ENCODE assay signal across 19 cellular contexts in the genomic region with DNA sequence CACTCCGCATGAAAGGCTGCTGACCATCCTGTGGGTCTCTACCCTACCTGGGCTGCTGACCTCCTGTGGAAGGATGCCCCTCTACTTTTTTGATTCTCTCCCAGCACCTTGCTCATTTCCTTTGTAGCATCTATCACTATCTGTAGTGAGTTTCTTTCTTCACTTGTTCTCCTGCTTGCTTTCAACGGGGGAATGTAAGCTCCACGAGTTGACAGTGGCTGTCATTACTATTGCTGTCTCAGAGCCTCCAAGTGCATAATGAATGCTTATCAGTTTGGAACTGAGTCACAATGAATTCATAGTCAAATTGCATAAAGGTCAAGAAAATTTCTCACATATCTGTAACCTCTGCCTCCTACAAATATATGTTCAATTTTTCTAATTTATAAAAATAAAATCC.
DNase-seq lines count a peak whose midpoint lies in the region; ATAC-seq and TF ChIP-seq lines count a peak whose summit lies in the region.
"Had no signal": no experiment of that assay in that cellular context is flagged by ENCODE, and none has a peak within 500 bp of the region (broad histone marks: within the 10 kb centered on the region; RNA-seq: fewer than 3 reads in every experiment).

No MANE protein-coding gene starts in this region.

- DNase-seq in esophagus muscularis mucosa (ENCODE audit: extremely low spot score) (peak; percentile 24), mesenchymal stem cell (no peak), putamen (ENCODE audit: low spot score) (peak; percentile 37), lower leg skin (ENCODE audit: low spot score in 2 of 2) (no peak), PC-9 (no peak)
- DNase-seq: AML-193; Caco-2; Calu3; CD4-positive, alpha-beta T cell; CD8-positive, alpha-beta T cell; DMS79 treated with DMSO at 0.1 percent for 48 hours; GF-D8 had no signal

- POLR2A ChIA-PET in PC-9 (lab: Charles Lee; ENCODE audit: unreplicated experiment): no interaction called here

- CTCF ChIA-PET in PC-9 (lab: Charles Lee): no interaction called here

- no peak for TF ChIP-seq POLR2A in esophagus muscularis mucosa (IDR thresholded peaks at IDR 0.05; ENCODE audit: low read depth)
- no peak for TF ChIP-seq POLR2A in lower leg skin (IDR thresholded peaks at IDR 0.05)

- H3K9me3 ChIP-seq in Loucy (ENCODE audit: insufficient read depth, low read depth, low read length) (no peaks in the 10 kb centered on the region), esophagus muscularis mucosa (no peaks in the 10 kb centered on the region), mesenchymal stem cell (ENCODE audit: control insufficient read depth, low read length) (no peaks in the 10 kb centered on the region), PC-9 (ENCODE audit: insufficient read depth, low read depth) (no peaks in the 10 kb centered on the region)
- H3K9me3 ChIP-seq: A549; BLaER1 treated with 17β-estradiol and CSF1 and Interleukin-3, amounts not matched to agents 10 nM and 100 nM; Caco-2 had no signal

- H4K91ac ChIP-seq in mesenchymal stem cell (ENCODE audit: low read length): no peak overlapping the region

- intact Hi-C loops in esophagus muscularis mucosa (cut with DNase I): no loop called here
- intact Hi-C loops in lower leg skin (cut with DNase I; ENCODE audit: low total_unique reads): no loop called here
- intact Hi-C loops in PC-9 (cut with micrococcal nuclease; ENCODE audit: unreplicated experiment): no loop called here

- H2AFZ ChIP-seq in Loucy (ENCODE audit: low read length) (0 out of 2 replicates have a peak overlapping the region, but pooled peaks have one; percentile 9), mesenchymal stem cell (ENCODE audit: low read depth, low read length) (peak overlapping the region; percentile 51), PC-9 (no peak overlapping the region)

- H3F3A ChIP-seq in Loucy (ENCODE audit: low read depth) (no peaks in the 10 kb centered on the region), PC-9 (ENCODE audit: insufficient read depth, low read depth) (no peaks in the 10 kb centered on the region)

- H3K14ac ChIP-seq in mesenchymal stem cell (ENCODE audit: low read length in 2 of 2): no peak overlapping the region

- H3K4me2 ChIP-seq in Loucy (ENCODE audit: low read depth, low read length, poor library complexity, severe bottlenecking) (no peak overlapping the region), mesenchymal stem cell (ENCODE audit: low read length, poor library complexity, severe bottlenecking) (no peak overlapping the region), PC-9 (no peak overlapping the region)
- H3K4me2 ChIP-seq: A549; BLaER1 treated with 17β-estradiol and CSF1 and Interleukin-3, amounts not matched to agents 10 nM and 100 nM had no signal

- H2BK12ac ChIP-seq in mesenchymal stem cell (ENCODE audit: low read length in 2 of 2): peak overlapping the region in 1 of 2 experiments; percentile 18

- H3K23ac ChIP-seq in mesenchymal stem cell (ENCODE audit: low read length in 2 of 2): no peak overlapping the region

- H3K9ac ChIP-seq in Loucy (ENCODE audit: low read depth, low read length, poor library complexity, severe bottlenecking): no peak overlapping the region
- H3K9ac ChIP-seq in mesenchymal stem cell (ENCODE audit: low read length): no peak overlapping the region
- H3K9ac ChIP-seq: BLaER1 treated with 17β-estradiol and CSF1 and Interleukin-3, amounts not matched to agents 10 nM and 100 nM had no signal

- no peak overlapping the region for H3K27ac ChIP-seq in esophagus muscularis mucosa (replicated peaks in 1 of 4)
- no peak overlapping the region for H3K27ac ChIP-seq in mesenchymal stem cell (ENCODE audit: low read length, poor library complexity, severe bottlenecking)
- H3K27ac ChIP-seq in PC-9: no peak overlapping the region
- H3K27ac ChIP-seq: 22Rv1; A549; BLaER1 treated with 17β-estradiol and CSF1 and Interleukin-3, amounts not matched to agents 10 nM and 100 nM; C4-2B had no signal

- no peaks in the 10 kb centered on the region for H3K79me1 ChIP-seq in mesenchymal stem cell (replicated peaks; ENCODE audit: low read length, poor library complexity, severe bottlenecking)

- WGBS in esophagus muscularis mucosa: 85% methylated on average over 3 of the region's 3 CpGs
- WGBS in mesenchymal stem cell: 85% methylated on average over 3 of the region's 3 CpGs
- 76 to 83% methylated on average over 3 of the region's 3 CpGs for WGBS in lower leg skin, 2 donors

- no peak for TF ChIP-seq CTCF in Loucy (conservative IDR thresholded peaks at IDR 0.05; ENCODE audit: low read length)
- TF ChIP-seq CTCF in esophagus muscularis mucosa (IDR thresholded peaks at IDR 0.05): no peak
- TF ChIP-seq CTCF in lower leg skin (IDR thresholded peaks at IDR 0.05): no peak
- no peak for TF ChIP-seq CTCF in PC-9 (conservative IDR thresholded peaks at IDR 0.05)

- no TSS peak for BruUV-seq in PC-9 (replicated peaks; lab: Mats Ljungman, UMichigan)

- TF ChIP-seq EP300 in esophagus muscularis mucosa (IDR thresholded peaks at IDR 0.05): no peak

- no peak overlapping the region for H2AK5ac ChIP-seq in mesenchymal stem cell (ENCODE audit: low read length, severe bottlenecking)

- no peaks in the 10 kb centered on the region for H4K20me1 ChIP-seq in Loucy (ENCODE audit: insufficient read depth, low read length, poor library complexity, severe bottlenecking)
- H4K20me1 ChIP-seq in PC-9 (ENCODE audit: insufficient read depth): no peaks in the 10 kb centered on the region
- H4K20me1 ChIP-seq: BLaER1 treated with 17β-estradiol and CSF1 and Interleukin-3, amounts not matched to agents 10 nM and 100 nM had no signal

- H3K27me3 ChIP-seq in Loucy (ENCODE audit: insufficient read depth, low read length, poor library complexity, severe bottlenecking) (no peaks in the 10 kb centered on the region), esophagus muscularis mucosa (no peaks in the 10 kb centered on the region), mesenchymal stem cell (ENCODE audit: control insufficient read depth in 1 of 2, insufficient read depth in 1 of 2, low read length in 2 of 2) (peaks cover 2 to 8% of the 10 kb centered on the region in 2 experiments), PC-9 (ENCODE audit: insufficient read depth, low read depth) (no peaks in the 10 kb centered on the region)
- H3K27me3 ChIP-seq: BLaER1 treated with 17β-estradiol and CSF1 and Interleukin-3, amounts not matched to agents 10 nM and 100 nM had no signal

- H3K9me2 ChIP-seq in Loucy (replicated peaks; ENCODE audit: low read depth, low read length): no peaks in the 10 kb centered on the region
- no peaks in the 10 kb centered on the region for H3K9me2 ChIP-seq in PC-9 (ENCODE audit: insufficient read depth)

- H3K4me3 ChIP-seq in Loucy (ENCODE audit: low read length, poor library complexity, severe bottlenecking) (no peak overlapping the region), esophagus muscularis mucosa (no peak overlapping the region), mesenchymal stem cell (ENCODE audit: insufficient read depth in 1 of 2, low read depth in 1 of 2, low read length in 2 of 2) (no peak overlapping the region), lower leg skin (ENCODE audit: low read depth, poor library complexity, severe bottlenecking) (no peak overlapping the region), PC-9 (no peak overlapping the region)
- H3K4me3 ChIP-seq: A549; BLaER1 treated with 17β-estradiol and CSF1 and Interleukin-3, amounts not matched to agents 10 nM and 100 nM had no signal

- no peak overlapping the region for H3K4ac ChIP-seq in mesenchymal stem cell (ENCODE audit: low read depth in 1 of 2, low read length in 2 of 2)

- H3K36me3 ChIP-seq in Loucy (ENCODE audit: insufficient read depth, low read length): no peaks in the 10 kb centered on the region
- no peaks in the 10 kb centered on the region for H3K36me3 ChIP-seq in esophagus muscularis mucosa
- H3K36me3 ChIP-seq in mesenchymal stem cell (ENCODE audit: control insufficient read depth in 1 of 2, insufficient read depth in 2 of 2, low read depth in 1 of 2, low read length in 2 of 2): no peaks in the 10 kb centered on the region
- H3K36me3 ChIP-seq in PC-9 (ENCODE audit: low read depth): no peaks in the 10 kb centered on the region
- H3K36me3 ChIP-seq: BLaER1 treated with 17β-estradiol and CSF1 and Interleukin-3, amounts not matched to agents 10 nM and 100 nM had no signal

- no peak overlapping the region for H2BK120ac ChIP-seq in mesenchymal stem cell (ENCODE audit: low read depth, low read length)

- H2BK5ac ChIP-seq in mesenchymal stem cell (ENCODE audit: low read depth, low read length, poor library complexity, severe bottlenecking): no peak overlapping the region

- H3K18ac ChIP-seq in mesenchymal stem cell (ENCODE audit: low read depth in 1 of 2, low read length in 2 of 2): no peak overlapping the region

- no peak overlapping the region for H2BK15ac ChIP-seq in mesenchymal stem cell (ENCODE audit: low read depth, poor library complexity, severe bottlenecking)

- H4K8ac ChIP-seq in mesenchymal stem cell (ENCODE audit: low read length): no peak overlapping the region

- H3K4me1 ChIP-seq in Loucy (ENCODE audit: insufficient read depth, low read length, poor library complexity, severe bottlenecking) (no peaks in the 10 kb centered on the region), esophagus muscularis mucosa (peaks cover 0 to 34% (median 19%) of the 10 kb centered on the region in 4 donors), mesenchymal stem cell (ENCODE audit: control insufficient read depth, insufficient read depth, low read depth, low read length) (no peaks in the 10 kb centered on the region), PC-9 (replicated peaks; ENCODE audit: insufficient read depth) (no peaks in the 10 kb centered on the region)
- H3K4me1 ChIP-seq: A549; BLaER1 treated with 17β-estradiol and CSF1 and Interleukin-3, amounts not matched to agents 10 nM and 100 nM; Caco-2 had no signal

- ATAC-seq in HG02870 (IDR thresholded peaks at IDR 0.05; ENCODE audit: unreplicated experiment) (no peak), GM21786 (IDR thresholded peaks at IDR 0.05; ENCODE audit: unreplicated experiment) (no peak)
- ATAC-seq: A549; CD8-positive, alpha-beta T cell had no signal

- H3K79me2 ChIP-seq in Loucy (ENCODE audit: insufficient read depth, low read length) (no peaks in the 10 kb centered on the region), PC-9 (ENCODE audit: low read depth) (no peaks in the 10 kb centered on the region)

Comparison
In these comparisons a context has a peak if more than half of its experiments do, and no peak if none do; other contexts are left out.
1. DNase-seq: peak in esophagus muscularis mucosa (single experiment) and putamen (single experiment); none in mesenchymal stem cell (single experiment), lower leg skin (0 of 2) and PC-9 (0 of 2).